1 cellular context compared by ENCODE assay signal in genomic region chr1:47089356-47089755, GRCh38.
TF ChIP-seq lines count a peak whose summit lies in the region.

No MANE protein-coding gene starts in this region.

TF ChIP-seq in HepG2, 621 proteins besides CTCF, POLR2A, EP300 and RAD21:
- TF ChIP-seq STAG1 (CRISPR knock-in tag; IDR thresholded peaks at IDR 0.05) (peak; percentile 48), CEBPG (CRISPR knock-in tag; IDR thresholded peaks at IDR 0.05) (0 out of 2 replicates have a peak, but pooled peaks have one; percentile 12)
